In the genomic region with DNA sequence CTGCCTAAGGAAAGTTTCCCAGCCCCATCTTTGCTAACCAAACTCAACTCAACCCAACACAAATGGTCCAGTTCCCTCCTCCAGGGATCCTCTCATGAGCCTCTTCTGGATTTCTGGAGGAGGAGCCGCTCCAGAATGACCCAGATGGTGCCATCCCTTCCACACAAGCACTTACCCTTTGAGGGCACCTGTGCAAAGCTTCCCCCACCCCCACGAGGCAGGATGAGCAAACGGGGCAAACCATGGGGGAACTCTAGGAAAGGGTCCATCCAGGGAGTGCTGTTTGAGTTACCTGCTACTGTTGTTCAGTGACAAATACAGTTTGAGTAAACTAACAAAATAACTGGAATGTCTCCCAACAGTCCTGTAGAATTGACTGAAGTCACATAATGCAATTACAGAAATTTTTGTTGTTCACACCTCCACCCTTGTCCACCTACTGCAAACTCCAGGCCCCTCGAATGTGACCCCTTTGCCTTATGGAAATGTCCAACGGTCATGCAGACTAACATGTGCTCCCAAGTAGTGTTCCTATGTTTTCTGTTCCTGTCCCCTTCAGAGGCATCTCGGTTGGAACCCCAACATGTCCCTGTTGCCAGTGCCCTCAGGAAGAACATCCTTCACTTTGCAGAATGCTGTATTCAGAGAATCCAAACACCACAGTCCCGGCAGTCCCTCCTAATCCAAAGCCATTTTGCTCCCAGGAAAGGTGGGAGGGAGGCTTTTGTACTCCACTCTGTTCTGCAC, we compare ENCODE assay signal across 9 cellular contexts.
"Had no signal": no experiment of that assay in that cellular context is flagged by ENCODE, and none has a peak within 500 bp of the region (broad histone marks: within the 10 kb centered on the region; RNA-seq: fewer than 3 reads in every experiment).

No MANE protein-coding gene starts in this region.

- H3K9me3 ChIP-seq: HAP-1 had no signal

- H3K27ac ChIP-seq: GM23248, HL-60 had no signal

- H3K4me3 Mint-ChIP-seq: HFFc6, IgD-negative memory B cell had no signal

- DNase-seq: GM23248, GOT3, H7, HFFc6 had no signal

- ATAC-seq: HCT116, HepG2 had no signal

- H3K9ac ChIP-seq: GM23248 had no signal

- H2AFZ ChIP-seq: GM23248 had no signal

- H3K27ac Mint-ChIP-seq: HFFc6, IgD-negative memory B cell had no signal

- H3K36me3 ChIP-seq: HAP-1 had no signal

- H3K4me1 Mint-ChIP-seq: IgD-negative memory B cell had no signal

- H3K4me1 ChIP-seq: HAP-1 had no signal

- H3K4me3 ChIP-seq: GM23248, HAP-1 had no signal
